2 cellular contexts compared by ENCODE assay signal in the genomic region with DNA sequence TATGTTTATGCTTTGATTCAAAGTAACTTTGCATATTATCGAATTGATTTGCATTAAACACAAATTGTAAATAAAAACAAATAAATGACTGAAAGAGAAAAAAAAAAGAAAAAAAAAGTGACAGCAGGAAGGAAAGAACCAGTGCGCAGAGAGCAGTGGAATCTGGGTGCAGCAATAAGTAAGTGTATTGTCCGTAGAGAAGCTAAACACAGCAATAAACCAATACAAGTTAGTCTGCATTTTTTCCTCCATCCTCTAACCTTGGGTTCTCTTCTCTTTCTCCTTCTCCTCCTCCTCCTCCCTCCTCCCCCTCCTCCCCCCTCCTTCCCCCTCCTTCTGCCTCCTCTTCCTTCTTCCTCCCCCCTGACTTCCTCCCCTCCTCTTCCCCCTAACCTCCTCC.
A peak's percentile ranks its signal among the peaks of the same experiment; 100 is the strongest.
TF ChIP-seq lines count a peak whose summit lies in the region.

No MANE protein-coding gene starts in this region.

TF ChIP-seq in HepG2, 621 proteins besides CTCF, POLR2A, EP300 and RAD21:
- TF ChIP-seq HNRNPK (IDR thresholded peaks at IDR 0.05; ENCODE audit: low read depth, low read length, poor library complexity, severe bottlenecking) (peak; percentile 88), ESRRA (CRISPR knock-in tag; IDR thresholded peaks at IDR 0.05; ENCODE audit: low read depth) (no peak)
TF ChIP-seq in HepG2: peak in this region for 1.

TF ChIP-seq in K562, 482 proteins besides CTCF, POLR2A, EP300 and RAD21:
- peak; percentile 90 for TF ChIP-seq HNRNPK (IDR thresholded peaks at IDR 0.05; ENCODE audit: low read depth, low read length, poor library complexity, severe bottlenecking)
- TF ChIP-seq, protein P1, sequence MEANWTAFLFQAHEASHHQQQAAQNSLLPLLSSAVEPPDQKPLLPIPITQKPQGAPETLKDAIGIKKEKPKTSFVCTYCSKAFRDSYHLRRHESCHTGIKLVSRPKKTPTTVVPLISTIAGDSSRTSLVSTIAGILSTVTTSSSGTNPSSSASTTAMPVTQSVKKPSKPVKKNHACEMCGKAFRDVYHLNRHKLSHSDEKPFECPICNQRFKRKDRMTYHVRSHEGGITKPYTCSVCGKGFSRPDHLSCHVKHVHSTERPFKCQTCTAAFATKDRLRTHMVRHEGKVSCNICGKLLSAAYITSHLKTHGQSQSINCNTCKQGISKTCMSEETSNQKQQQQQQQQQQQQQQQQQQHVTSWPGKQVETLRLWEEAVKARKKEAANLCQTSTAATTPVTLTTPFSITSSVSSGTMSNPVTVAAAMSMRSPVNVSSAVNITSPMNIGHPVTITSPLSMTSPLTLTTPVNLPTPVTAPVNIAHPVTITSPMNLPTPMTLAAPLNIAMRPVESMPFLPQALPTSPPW (CRISPR knock-in tag; IDR thresholded peaks at IDR 0.05): peak; percentile 35; the same call in 1 of the 2 replicates
- no peak for TF ChIP-seq TAF1 (IDR thresholded peaks at IDR 0.05; ENCODE audit: control insufficient read depth, extremely low read depth, insufficient read depth, low read length, severe bottlenecking)
- no peak for TF ChIP-seq HDAC1 (IDR thresholded peaks at IDR 0.05)
- peak; percentile 96 for TF ChIP-seq PCBP2 (IDR thresholded peaks at IDR 0.05; ENCODE audit: low read depth, low read length, poor library complexity, severe bottlenecking)
- TF ChIP-seq, protein P2, sequence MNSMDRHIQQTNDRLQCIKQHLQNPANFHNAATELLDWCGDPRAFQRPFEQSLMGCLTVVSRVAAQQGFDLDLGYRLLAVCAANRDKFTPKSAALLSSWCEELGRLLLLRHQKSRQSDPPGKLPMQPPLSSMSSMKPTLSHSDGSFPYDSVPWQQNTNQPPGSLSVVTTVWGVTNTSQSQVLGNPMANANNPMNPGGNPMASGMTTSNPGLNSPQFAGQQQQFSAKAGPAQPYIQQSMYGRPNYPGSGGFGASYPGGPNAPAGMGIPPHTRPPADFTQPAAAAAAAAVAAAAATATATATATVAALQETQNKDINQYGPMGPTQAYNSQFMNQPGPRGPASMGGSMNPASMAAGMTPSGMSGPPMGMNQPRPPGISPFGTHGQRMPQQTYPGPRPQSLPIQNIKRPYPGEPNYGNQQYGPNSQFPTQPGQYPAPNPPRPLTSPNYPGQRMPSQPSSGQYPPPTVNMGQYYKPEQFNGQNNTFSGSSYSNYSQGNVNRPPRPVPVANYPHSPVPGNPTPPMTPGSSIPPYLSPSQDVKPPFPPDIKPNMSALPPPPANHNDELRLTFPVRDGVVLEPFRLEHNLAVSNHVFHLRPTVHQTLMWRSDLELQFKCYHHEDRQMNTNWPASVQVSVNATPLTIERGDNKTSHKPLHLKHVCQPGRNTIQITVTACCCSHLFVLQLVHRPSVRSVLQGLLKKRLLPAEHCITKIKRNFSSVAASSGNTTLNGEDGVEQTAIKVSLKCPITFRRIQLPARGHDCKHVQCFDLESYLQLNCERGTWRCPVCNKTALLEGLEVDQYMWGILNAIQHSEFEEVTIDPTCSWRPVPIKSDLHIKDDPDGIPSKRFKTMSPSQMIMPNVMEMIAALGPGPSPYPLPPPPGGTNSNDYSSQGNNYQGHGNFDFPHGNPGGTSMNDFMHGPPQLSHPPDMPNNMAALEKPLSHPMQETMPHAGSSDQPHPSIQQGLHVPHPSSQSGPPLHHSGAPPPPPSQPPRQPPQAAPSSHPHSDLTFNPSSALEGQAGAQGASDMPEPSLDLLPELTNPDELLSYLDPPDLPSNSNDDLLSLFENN (IDR thresholded peaks at IDR 0.05; ENCODE audit: low read depth in 2 of 2, low read length in 2 of 2): no peak
TF ChIP-seq in K562: peak in this region for 3.
